Comparison of ENCODE assay signal across 8 cellular contexts in the genomic region with DNA sequence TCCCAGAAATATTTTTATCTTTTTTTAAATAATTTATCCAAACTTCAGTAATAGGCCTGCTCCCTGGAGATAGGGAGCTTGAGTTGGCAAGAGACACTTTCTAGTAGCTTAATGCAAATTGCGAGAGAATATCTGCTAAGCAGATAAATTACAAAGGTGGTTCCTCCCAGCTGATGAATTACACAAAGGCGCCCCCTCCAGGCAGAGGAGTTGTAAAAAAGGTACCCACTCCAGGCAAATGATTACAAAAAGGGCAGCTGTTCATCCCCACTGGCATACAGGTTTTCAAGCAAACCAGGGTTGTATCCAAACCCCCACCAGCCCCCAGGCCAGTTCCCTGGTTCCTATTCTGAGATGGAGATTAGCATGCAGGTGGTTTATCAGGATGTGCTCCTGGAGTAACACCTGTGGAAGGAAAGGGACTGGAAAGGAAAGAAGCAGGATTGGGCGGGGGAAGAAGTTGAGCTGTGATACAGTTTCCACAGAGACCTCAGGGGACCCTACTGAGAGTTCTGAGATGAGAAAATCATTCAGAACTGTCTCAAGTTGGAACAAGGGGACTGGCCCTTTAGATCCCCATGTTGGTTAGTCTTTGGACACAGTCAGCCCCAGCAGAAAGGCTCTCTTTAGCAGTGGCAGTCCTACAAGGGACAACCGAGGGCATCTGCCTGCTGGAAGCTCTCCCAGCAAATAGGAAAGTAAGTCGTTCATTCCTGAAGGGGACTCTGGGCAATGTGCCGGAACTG. TPM values are rescaled to one million over a fixed set of nuclear protein-coding genes. Genes with fewer than 3 reads are reported as not detected.
DNase-seq lines count a peak whose midpoint lies in the region; ATAC-seq, FAIRE-seq and TF ChIP-seq lines count a peak whose summit lies in the region.
"Had no signal": no experiment of that assay in that cellular context is flagged by ENCODE, and none has a peak within 500 bp of the region (broad histone marks: within the 10 kb centered on the region; RNA-seq: fewer than 3 reads in every experiment).

No MANE protein-coding gene starts in this region.

- no peak overlapping the region for H2BK12ac ChIP-seq in neuronal stem cell (ENCODE audit: low read length)

- no peak overlapping the region for H2AK5ac ChIP-seq in neuronal stem cell (ENCODE audit: low read depth, low read length)

- H2BK5ac ChIP-seq in neuronal stem cell (ENCODE audit: low read length): no peak overlapping the region

- WGBS in neuronal stem cell (ENCODE audit: extremely low coverage in 2 of 2, insufficient read length in 2 of 2, insufficient replicate concordance in 1 of 2), 2 donors: no CpG with 5 or more reads among the region's 6 CpGs

- H3K9ac ChIP-seq in neuronal stem cell (ENCODE audit: low read depth, low read length, poor library complexity): no peak overlapping the region

- DNase-seq in ELR (ENCODE audit: low read depth) (peak; percentile 23), neuronal stem cell (ENCODE audit: low spot score) (no peak), G401 (ENCODE audit: low spot score) (no peak), H54 (ENCODE audit: insufficient read length, low spot score) (no peak)
- DNase-seq in activated CD8-positive, alpha-beta T cell treated with anti-CD3 and anti-CD28 coated beads, Interleukin-2, amount 10 ng/mL, durations not matched to agents 7 days and 5 days: peak; percentile 46

- H3K27ac Mint-ChIP-seq in activated CD8-positive, alpha-beta T cell treated with anti-CD3 and anti-CD28 coated beads, Interleukin-2, amount 10 ng/mL, durations not matched to agents 7 days and 5 days: no peak overlapping the region

- H3K27me3 Mint-ChIP-seq in activated CD8-positive, alpha-beta T cell treated with anti-CD3 and anti-CD28 coated beads, Interleukin-2, amount 10 ng/mL, durations not matched to agents 7 days and 5 days (ENCODE audit: low read depth): peaks cover 13% of the 10 kb centered on the region

- H3K4me2 ChIP-seq in neuronal stem cell (ENCODE audit: insufficient read depth, low read length, poor library complexity, severe bottlenecking): no peak overlapping the region

- no peaks in the 10 kb centered on the region for H3K27me3 ChIP-seq in neuronal stem cell (ENCODE audit: control insufficient read depth in 3 of 3, insufficient read depth in 3 of 3, low read depth in 1 of 3, low read length in 3 of 3)

- peak; percentile 71 for TF ChIP-seq RAD21 in Ishikawa (IDR thresholded peaks at IDR 0.05; ENCODE audit: low read depth)

- peaks cover 2% of the 10 kb centered on the region for H3K36me3 Mint-ChIP-seq in activated CD8-positive, alpha-beta T cell treated with anti-CD3 and anti-CD28 coated beads, Interleukin-2, amount 10 ng/mL, durations not matched to agents 7 days and 5 days (ENCODE audit: low read depth)

- H4K91ac ChIP-seq in neuronal stem cell (ENCODE audit: low read depth, low read length, poor library complexity): no peak overlapping the region

- H3K36me3 ChIP-seq in neuronal stem cell (replicated peaks in 1 of 2; ENCODE audit: control insufficient read depth in 2 of 2, insufficient read depth in 2 of 2, low read length in 2 of 2): no peaks in the 10 kb centered on the region

- no peak overlapping the region for H3K4ac ChIP-seq in neuronal stem cell (ENCODE audit: low read length)

- no peaks in the 10 kb centered on the region for H3K79me1 ChIP-seq in neuronal stem cell (ENCODE audit: low read depth, low read length)

- POLR2A ChIA-PET in activated CD8-positive, alpha-beta T cell treated with anti-CD3 and anti-CD28 coated beads, Interleukin-2, amount 10 ng/mL, durations not matched to agents 7 days and 5 days (lab: Charles Lee): interaction anchor here (0.7 kb wide), 1 partner anchor 142 kb away, joined by 3 read pairs; no protein-coding TSS in a partner anchor

- no peak overlapping the region for H3K14ac ChIP-seq in neuronal stem cell (ENCODE audit: low read length)

- no peak overlapping the region for H3K18ac ChIP-seq in neuronal stem cell (ENCODE audit: low read length)

- TF ChIP-seq POLR2A in H54 (IDR thresholded peaks at IDR 0.05; ENCODE audit: low read depth, low read length): no peak

- no peaks in the 10 kb centered on the region for H3K4me1 ChIP-seq in neuronal stem cell (ENCODE audit: control insufficient read depth in 2 of 2, insufficient read depth in 1 of 2, low read depth in 1 of 2, low read length in 2 of 2)

- CTCF ChIA-PET in activated CD8-positive, alpha-beta T cell treated with anti-CD3 and anti-CD28 coated beads, Interleukin-2, amount 10 ng/mL, durations not matched to agents 7 days and 5 days (lab: Charles Lee): interaction anchor here (0.7 to 8.2 kb wide), 33 partner anchors 9 to 443 kb away, joined by 3 to 98 read pairs (median 4); a partner anchor contains a TSS

- H3K9me3 Mint-ChIP-seq in activated CD8-positive, alpha-beta T cell treated with anti-CD3 and anti-CD28 coated beads, Interleukin-2, amount 10 ng/mL, durations not matched to agents 7 days and 5 days (ENCODE audit: insufficient read depth): peaks cover 10% of the 10 kb centered on the region

- H3K23ac ChIP-seq in neuronal stem cell (ENCODE audit: low read depth, low read length, poor library complexity): no peak overlapping the region

- no peak overlapping the region for H3K4me3 ChIP-seq in neuronal stem cell (ENCODE audit: low read length in 2 of 2)

- in situ Hi-C loops in G401 (cut with HindIII; ENCODE audit: low sequenced_read_pairs): no loop called here

- no peak overlapping the region for H3K27ac ChIP-seq in neuronal stem cell (replicated peaks; ENCODE audit: low read length)

- no peak overlapping the region for H2BK15ac ChIP-seq in neuronal stem cell (ENCODE audit: low read length)

- peaks cover 0 to 1% of the 10 kb centered on the region in 2 donors for H3K9me3 ChIP-seq in neuronal stem cell (replicated peaks in 1 of 2; ENCODE audit: control insufficient read depth in 2 of 2, insufficient read depth in 1 of 2, low read depth in 1 of 2, low read length in 2 of 2)

- peaks cover 12% of the 10 kb centered on the region for H3K4me1 Mint-ChIP-seq in activated CD8-positive, alpha-beta T cell treated with anti-CD3 and anti-CD28 coated beads, Interleukin-2, amount 10 ng/mL, durations not matched to agents 7 days and 5 days (ENCODE audit: low read depth)

- ATAC-seq in activated CD8-positive, alpha-beta T cell treated with anti-CD3 and anti-CD28 coated beads, Interleukin-2, amount 10 ng/mL, durations not matched to agents 7 days and 5 days: no peak
- ATAC-seq in HG03354 (IDR thresholded peaks at IDR 0.05; ENCODE audit: poor library complexity, severe bottlenecking, unreplicated experiment): no peak

- H2BK120ac ChIP-seq in neuronal stem cell (ENCODE audit: low read depth, low read length): no peak overlapping the region

- H4K8ac ChIP-seq in neuronal stem cell (ENCODE audit: low read depth, low read length): no peak overlapping the region

- peak overlapping the region; percentile 25 for H2AFZ ChIP-seq in neuronal stem cell (ENCODE audit: low read length)

- no peak overlapping the region for H3K4me3 Mint-ChIP-seq in activated CD8-positive, alpha-beta T cell treated with anti-CD3 and anti-CD28 coated beads, Interleukin-2, amount 10 ng/mL, durations not matched to agents 7 days and 5 days

- no peak for TF ChIP-seq EP300 in Ishikawa (IDR thresholded peaks at IDR 0.05; ENCODE audit: borderline replicate concordance)

- no peak for FAIRE-seq in H54 (lab: Jason Lieb, UNC)
- FAIRE-seq: endometrium had no signal

TF ChIP-seq in Ishikawa, 13 proteins besides CTCF, POLR2A, EP300 and RAD21:
- TF ChIP-seq TEAD4 (IDR thresholded peaks at IDR 0.05): no peak
- TF ChIP-seq EGR1 (IDR thresholded peaks at IDR 0.05): no peak
- no peak for TF ChIP-seq NFIC (IDR thresholded peaks at IDR 0.05)
- no peak for TF ChIP-seq YY1 (IDR thresholded peaks at IDR 0.05; ENCODE audit: low read depth)
- TF ChIP-seq, protein P1, sequence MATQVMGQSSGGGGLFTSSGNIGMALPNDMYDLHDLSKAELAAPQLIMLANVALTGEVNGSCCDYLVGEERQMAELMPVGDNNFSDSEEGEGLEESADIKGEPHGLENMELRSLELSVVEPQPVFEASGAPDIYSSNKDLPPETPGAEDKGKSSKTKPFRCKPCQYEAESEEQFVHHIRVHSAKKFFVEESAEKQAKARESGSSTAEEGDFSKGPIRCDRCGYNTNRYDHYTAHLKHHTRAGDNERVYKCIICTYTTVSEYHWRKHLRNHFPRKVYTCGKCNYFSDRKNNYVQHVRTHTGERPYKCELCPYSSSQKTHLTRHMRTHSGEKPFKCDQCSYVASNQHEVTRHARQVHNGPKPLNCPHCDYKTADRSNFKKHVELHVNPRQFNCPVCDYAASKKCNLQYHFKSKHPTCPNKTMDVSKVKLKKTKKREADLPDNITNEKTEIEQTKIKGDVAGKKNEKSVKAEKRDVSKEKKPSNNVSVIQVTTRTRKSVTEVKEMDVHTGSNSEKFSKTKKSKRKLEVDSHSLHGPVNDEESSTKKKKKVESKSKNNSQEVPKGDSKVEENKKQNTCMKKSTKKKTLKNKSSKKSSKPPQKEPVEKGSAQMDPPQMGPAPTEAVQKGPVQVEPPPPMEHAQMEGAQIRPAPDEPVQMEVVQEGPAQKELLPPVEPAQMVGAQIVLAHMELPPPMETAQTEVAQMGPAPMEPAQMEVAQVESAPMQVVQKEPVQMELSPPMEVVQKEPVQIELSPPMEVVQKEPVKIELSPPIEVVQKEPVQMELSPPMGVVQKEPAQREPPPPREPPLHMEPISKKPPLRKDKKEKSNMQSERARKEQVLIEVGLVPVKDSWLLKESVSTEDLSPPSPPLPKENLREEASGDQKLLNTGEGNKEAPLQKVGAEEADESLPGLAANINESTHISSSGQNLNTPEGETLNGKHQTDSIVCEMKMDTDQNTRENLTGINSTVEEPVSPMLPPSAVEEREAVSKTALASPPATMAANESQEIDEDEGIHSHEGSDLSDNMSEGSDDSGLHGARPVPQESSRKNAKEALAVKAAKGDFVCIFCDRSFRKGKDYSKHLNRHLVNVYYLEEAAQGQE (IDR thresholded peaks at IDR 0.05; ENCODE audit: low read depth): no peak
- no peak for TF ChIP-seq ZBTB7A (IDR thresholded peaks at IDR 0.05; ENCODE audit: low read depth)
- TF ChIP-seq, protein P2, sequence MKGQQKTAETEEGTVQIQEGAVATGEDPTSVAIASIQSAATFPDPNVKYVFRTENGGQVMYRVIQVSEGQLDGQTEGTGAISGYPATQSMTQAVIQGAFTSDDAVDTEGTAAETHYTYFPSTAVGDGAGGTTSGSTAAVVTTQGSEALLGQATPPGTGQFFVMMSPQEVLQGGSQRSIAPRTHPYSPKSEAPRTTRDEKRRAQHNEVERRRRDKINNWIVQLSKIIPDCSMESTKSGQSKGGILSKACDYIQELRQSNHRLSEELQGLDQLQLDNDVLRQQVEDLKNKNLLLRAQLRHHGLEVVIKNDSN (IDR thresholded peaks at IDR 0.05): no peak
- TF ChIP-seq CREB1 (IDR thresholded peaks at IDR 0.05; ENCODE audit: low read depth): no peak
- TF ChIP-seq FOXM1 (IDR thresholded peaks at IDR 0.05; ENCODE audit: borderline replicate concordance, low read depth): no peak
- TF ChIP-seq TCF12 (IDR thresholded peaks at IDR 0.05; ENCODE audit: low read depth): no peak
TF ChIP-seq in Ishikawa: peak in this region for 0.

RNA-seq across cellular contexts. Expression of a gene that starts 25.5 kb away (rescaled TPM):
- total RNA-seq in activated CD8-positive, alpha-beta T cell treated with anti-CD3 and anti-CD28 coated beads, Interleukin-2, amount 10 ng/mL, durations not matched to agents 7 days and 5 days: not detected
- polyA plus RNA-seq in neuronal stem cell (2013, experiment 1 of 2): not detected
- polyA plus RNA-seq in neuronal stem cell (2013, experiment 2 of 2): not detected
- total RNA-seq in G401 (2014; rRNA removed; shearing (Covaris generic)): not detected in 2 replicates

Comparison
In these comparisons a context has a peak if more than half of its experiments do, and no peak if none do; other contexts are left out.
1. DNase-seq: peak in ELR (single experiment) and activated CD8-positive, alpha-beta T cell treated with anti-CD3 and anti-CD28 coated beads, Interleukin-2, amount 10 ng/mL, durations not matched to agents 7 days and 5 days (single experiment); none in neuronal stem cell (single experiment), G401 (single experiment) and H54 (single experiment).